ENCODE assay signal across 9 cellular contexts in the genomic region with DNA sequence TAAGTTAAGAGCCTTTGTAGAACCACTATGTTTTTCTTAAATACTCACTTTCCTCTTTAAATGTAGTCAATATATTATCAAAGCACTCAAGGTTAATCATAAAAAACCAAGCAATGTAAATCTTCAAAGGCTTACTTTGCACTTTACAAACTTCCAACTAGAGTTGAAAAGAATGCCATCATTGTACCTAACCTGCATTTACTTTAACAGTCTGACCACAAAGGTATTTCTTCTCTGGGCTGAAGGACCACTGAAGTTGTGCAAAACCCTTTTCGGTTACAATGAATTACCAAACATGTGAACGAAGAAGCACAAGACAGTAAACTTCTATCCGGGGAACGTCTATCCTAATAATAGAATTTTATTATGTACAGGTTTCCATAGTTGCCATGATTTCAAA. TPM values are rescaled to one million over a fixed set of nuclear protein-coding genes. Genes with fewer than 3 reads are reported as not detected.
DNase-seq lines count a peak whose midpoint lies in the region; ATAC-seq, FAIRE-seq and TF ChIP-seq lines count a peak whose summit lies in the region.
"Had no signal": no experiment of that assay in that cellular context is flagged by ENCODE, and none has a peak within 500 bp of the region (broad histone marks: within the 10 kb centered on the region; RNA-seq: fewer than 3 reads in every experiment).

No MANE protein-coding gene starts in this region.

- H3K27ac ChIP-seq in A549 (no peak overlapping the region), HUES48 (ENCODE audit: low read depth, low read length) (no peak overlapping the region), astrocyte (ENCODE audit: low read depth, low read length) (no peak overlapping the region), mesodermal cell (ENCODE audit: low read depth, low read length, severe bottlenecking) (no peak overlapping the region)

- DNase-seq in A549 (ENCODE audit: low read depth in 1 of 2, low spot score in 1 of 2) (no peak), astrocyte (ENCODE audit: low read depth) (no peak), DMS53 treated with DMSO at 0.1 percent for 48 hours (lab: John Stamatoyannopoulos, UW; ENCODE audit: unreplicated experiment) (no peak), COR-L47 (lab: John Stamatoyannopoulos, UW) (no peak), NCI-H1436 (lab: John Stamatoyannopoulos, UW) (no peak)

- TF ChIP-seq EP300 in A549 (IDR thresholded peaks at IDR 0.05): no peak

- CTCF ChIA-PET in A549 (lab: Yijun Ruan, JAX): interaction anchor here (5.8 to 11.8 kb wide), 3 partner anchors 13 to 126 kb away, joined by 44 to 152 read pairs (median 138); no protein-coding TSS in a partner anchor

- WGBS in A549 (ENCODE audit: missing lambda C conversion rate): 66% methylated on average over 4 of the region's 4 CpGs
- 40 to 60% methylated on average over 1 of the region's 4 CpGs for WGBS in mesodermal cell (ENCODE audit: insufficient coverage in 2 of 2), 2 experiments

- H3K9me3 Mint-ChIP-seq in astrocyte (ENCODE audit: unreplicated experiment): no peaks in the 10 kb centered on the region

- TF ChIP-seq POLR2A in A549 (IDR thresholded peaks at IDR 0.05; ENCODE audit: low read length): no peak

- H3K9me3 ChIP-seq in A549 (no peaks in the 10 kb centered on the region), HUES48 (ENCODE audit: control insufficient read depth, insufficient read depth, low read length) (no peaks in the 10 kb centered on the region), astrocyte (ENCODE audit: insufficient read depth, low read depth, low read length) (no peaks in the 10 kb centered on the region), mesodermal cell (ENCODE audit: control insufficient read depth, low read length) (no peaks in the 10 kb centered on the region)

- ATAC-seq in A549 (no peak), HG02623 (IDR thresholded peaks at IDR 0.05; ENCODE audit: unreplicated experiment) (no peak)

- no peak overlapping the region for H2AFZ ChIP-seq in astrocyte (ENCODE audit: low read depth, low read length)

- no peak for TF ChIP-seq RAD21 in A549 (conservative IDR thresholded peaks at IDR 0.05 in 1 of 2, IDR thresholded peaks at IDR 0.05 in 1 of 2)

- FAIRE-seq in A549 (lab: Jason Lieb, UNC) (no peak), astrocyte (lab: Jason Lieb, UNC) (no peak)

- POLR2A ChIA-PET in A549 (lab: Yijun Ruan, JAX): no interaction called here

- H3K4me3 ChIP-seq in A549: peak overlapping the region; percentile 91; the same call in 2 of the 3 replicates
- H3K4me3 ChIP-seq in HUES48 (ENCODE audit: low read depth, low read length): peak overlapping the region; percentile 90
- peak overlapping the region; percentile 71 for H3K4me3 ChIP-seq in astrocyte (ENCODE audit: insufficient read depth, low read depth, low read length)
- H3K4me3 ChIP-seq in mesodermal cell (ENCODE audit: extremely low read depth, insufficient read depth, low read length, poor library complexity, severe bottlenecking): peak overlapping the region; percentile 79

- H3K9ac ChIP-seq in HUES48 (ENCODE audit: low read depth, low read length): no peak overlapping the region
- no peak overlapping the region for H3K9ac ChIP-seq in astrocyte (ENCODE audit: low read length)

- H3K27me3 Mint-ChIP-seq in astrocyte (ENCODE audit: low read depth, unreplicated experiment): no peaks in the 10 kb centered on the region

- H3K27me3 ChIP-seq in HUES48 (ENCODE audit: control insufficient read depth, insufficient read depth, low read length): no peaks in the 10 kb centered on the region
- no peaks in the 10 kb centered on the region for H3K27me3 ChIP-seq in astrocyte (ENCODE audit: insufficient read depth, low read length)

- no peak overlapping the region for H3K27ac Mint-ChIP-seq in astrocyte (ENCODE audit: unreplicated experiment)
- H3K27ac Mint-ChIP-seq: memory B cell had no signal

- H4K20me1 ChIP-seq in astrocyte (ENCODE audit: insufficient read depth, low read length): peaks cover 57% of the 10 kb centered on the region

- H3K79me2 ChIP-seq in astrocyte (ENCODE audit: insufficient read depth, low read length): peaks cover 77% of the 10 kb centered on the region

- no peaks in the 10 kb centered on the region for H3K36me3 Mint-ChIP-seq in astrocyte (ENCODE audit: low read depth, unreplicated experiment)
- H3K36me3 Mint-ChIP-seq: memory B cell had no signal

- TF ChIP-seq CTCF in A549 (IDR thresholded peaks at IDR 0.05): no peak
- TF ChIP-seq CTCF in astrocyte (IDR thresholded peaks at IDR 0.05; ENCODE audit: insufficient read depth, low read depth, low read length): no peak

- H3K4me2 ChIP-seq in A549 (peak overlapping the region; percentile 93), astrocyte (ENCODE audit: low read length) (peak overlapping the region; percentile 96)

- H3K36me3 ChIP-seq in HUES48 (ENCODE audit: control insufficient read depth, insufficient read depth, low read length) (no peaks in the 10 kb centered on the region), astrocyte (ENCODE audit: insufficient read depth, low read length) (no peaks in the 10 kb centered on the region), mesodermal cell (ENCODE audit: control insufficient read depth, insufficient read depth, low read length) (peaks cover 14% of the 10 kb centered on the region)

- H3K4me1 Mint-ChIP-seq in astrocyte (ENCODE audit: low read depth, unreplicated experiment): peaks cover 22% of the 10 kb centered on the region

- H3K4me3 Mint-ChIP-seq in astrocyte (ENCODE audit: unreplicated experiment): peak overlapping the region; percentile 91
- H3K4me3 Mint-ChIP-seq: memory B cell had no signal

- H3K4me1 ChIP-seq in A549 (peaks cover 54% of the 10 kb centered on the region), HUES48 (ENCODE audit: control insufficient read depth, insufficient read depth, low read length) (peaks cover 32% of the 10 kb centered on the region), astrocyte (ENCODE audit: insufficient read depth, low read length) (peaks cover 15% of the 10 kb centered on the region), mesodermal cell (ENCODE audit: control insufficient read depth, insufficient read depth, low read length, poor library complexity, severe bottlenecking) (peaks cover 15% of the 10 kb centered on the region)

TF ChIP-seq in A549, 52 proteins besides CTCF, POLR2A, EP300 and RAD21:
- TF ChIP-seq RNF2 (IDR thresholded peaks at IDR 0.05; ENCODE audit: borderline replicate concordance, low read depth) (no peak), POLR2AphosphoS2 (conservative IDR thresholded peaks at IDR 0.05; ENCODE audit: low read length) (no peak), BHLHE40 (IDR thresholded peaks at IDR 0.05; ENCODE audit: low read depth, low read length) (no peak), ESRRA (IDR thresholded peaks at IDR 0.05; ENCODE audit: borderline replicate concordance, low read length) (no peak)

RNA-seq across cellular contexts. Expression of a gene that starts 3.0 kb away (rescaled TPM):
- 67.5 and 73.8 TPM in 2 replicates for polyA plus RNA-seq in A549 (2011; rRNA removed)
- 17.6 and 19.7 TPM in 2 replicates for polyA plus RNA-seq in A549 (2012; cell fraction: cytosol; rRNA removed)
- 12.3 and 14.5 TPM in 2 replicates for polyA plus RNA-seq in A549 (2012; cell fraction: nucleus; rRNA removed)
- polyA plus RNA-seq in A549 (2017; fragmentation: RNase III; extraction: RNeasy Plus Mini Kit Qiagen cat#74134 plus additional on column Dnase treatment): 36.5 to 39.3 TPM (median 39.0 TPM) in 3 replicates
- polyA minus RNA-seq in A549 (2011; rRNA and poly(A)+ RNA removed): 21.4 and 24.9 TPM in 2 replicates
- 55.9 and 57.5 TPM in 2 replicates for total RNA-seq in astrocyte
- polyA plus RNA-seq in mesodermal cell (2013, experiment 1 of 2): 66.8 TPM
- 70.1 TPM for polyA plus RNA-seq in mesodermal cell (2013, experiment 2 of 2)
